1 cellular context compared by ENCODE assay signal in genomic region chr14:29215853-29216252, GRCh38.
TF ChIP-seq lines count a peak whose summit lies in the region.

No MANE protein-coding gene starts in this region.

TF ChIP-seq in GM23338, 12 proteins besides CTCF, POLR2A, EP300 and RAD21 (continued from another document):
- TF ChIP-seq ZNF462 (CRISPR knock-in tag; IDR thresholded peaks at IDR 0.05) (no peak), CREB1 (CRISPR knock-in tag; IDR thresholded peaks at IDR 0.05; ENCODE audit: low read depth) (no peak)
